ENCODE assay signal across 16 cellular contexts in genomic region chr17:4155980-4156620, GRCh38.
"Had no signal": no experiment of that assay in that cellular context is flagged by ENCODE, and none has a peak within 500 bp of the region (broad histone marks: within the 10 kb centered on the region; RNA-seq: fewer than 3 reads in every experiment).

No MANE protein-coding gene starts in this region.

- H3K27ac Mint-ChIP-seq: activated naive CD8-positive, alpha-beta T cell treated with anti-CD3 and anti-CD28 coated beads for 36 hours had no signal

- H3K36me3 ChIP-seq: colonic mucosa, ovary had no signal

- H3K27me3 Mint-ChIP-seq: activated naive CD8-positive, alpha-beta T cell treated with anti-CD3 and anti-CD28 coated beads for 36 hours; T-cell had no signal

- H3K4me1 Mint-ChIP-seq: activated naive CD8-positive, alpha-beta T cell treated with anti-CD3 and anti-CD28 coated beads for 36 hours had no signal

- DNase-seq: activated CD4-positive, alpha-beta T cell treated with anti-CD3 and anti-CD28 coated beads for 4 hours; activated CD8-positive, alpha-beta memory T cell treated with anti-CD3 and anti-CD28 coated beads for 24 hours; activated effector memory CD4-positive, alpha-beta T cell treated with Interleukin-2 at 50 U/mL for 16 hours; activated naive CD8-positive, alpha-beta T cell treated with anti-CD3 and anti-CD28 coated beads for 36 hours; amygdala; body of pancreas; caudate nucleus; colonic mucosa; heart right ventricle; midbrain; ovary; stimulated activated CD4-positive, alpha-beta T cell treated with anti-CD3 and anti-CD28 coated beads, Interleukin-12 subunit alpha, Interleukin-12 subunit beta, amount 100 ng/mL, for 4 hours; stimulated activated CD4-positive, alpha-beta T cell treated with anti-CD3 and anti-CD28 coated beads, Interleukin-2, amount 100 ng/mL, for 24 hours; T-cell had no signal

- H3K4me3 ChIP-seq: body of pancreas, colonic mucosa, gastroesophageal sphincter, heart right ventricle, lung, ovary had no signal

- H3K9me3 Mint-ChIP-seq: activated naive CD8-positive, alpha-beta T cell treated with anti-CD3 and anti-CD28 coated beads for 36 hours; T-cell had no signal

- H3K27me3 ChIP-seq: body of pancreas, colonic mucosa, gastroesophageal sphincter, heart right ventricle, ovary had no signal

- H3K4me3 Mint-ChIP-seq: activated naive CD8-positive, alpha-beta T cell treated with anti-CD3 and anti-CD28 coated beads for 36 hours; T-cell had no signal
